Comparison of ENCODE assay signal across 26 cellular contexts in genomic region chr7:39463252-39463651, GRCh38.
DNase-seq lines count a peak whose midpoint lies in the region; ATAC-seq, FAIRE-seq and TF ChIP-seq lines count a peak whose summit lies in the region.
"Had no signal": no experiment of that assay in that cellular context is flagged by ENCODE, and none has a peak within 500 bp of the region (broad histone marks: within the 10 kb centered on the region; RNA-seq: fewer than 3 reads in every experiment).

No MANE protein-coding gene starts in this region.

- H3K4me3 Mint-ChIP-seq in Calu3 (ENCODE audit: low read depth, unreplicated experiment), result no peak overlapping the region
- no peak overlapping the region for H3K4me3 Mint-ChIP-seq in GM23338
- H3K4me3 Mint-ChIP-seq in endothelial cell (ENCODE audit: unreplicated experiment), result no peak overlapping the region
- no peak overlapping the region for H3K4me3 Mint-ChIP-seq in CD4-positive, alpha-beta T cell
- H3K4me3 Mint-ChIP-seq: CD14-positive monocyte; CD4-positive, CD25-positive, alpha-beta regulatory T cell; CD8-positive, alpha-beta T cell had no signal

- intact Hi-C loops in Calu3 (cut with micrococcal nuclease; ENCODE audit: unreplicated experiment) (no loop called here), mucosa of descending colon (cut with DNase I, micrococcal nuclease) (no loop called here)
- intact Hi-C loops in CD4-positive, alpha-beta T cell (cut with DNase I, micrococcal nuclease), result loop anchor here in 1 of 2 experiments (2.0 kb wide), 1 partner anchor 666 kb away; no protein-coding TSS in a partner anchor

- H3K36me3 ChIP-seq in GM23338 (ENCODE audit: insufficient read depth) (no peaks in the 10 kb centered on the region), mucosa of descending colon (ENCODE audit: low read depth) (no peaks in the 10 kb centered on the region)
- H3K36me3 ChIP-seq: BE2C, BLaER1 had no signal

- no peaks in the 10 kb centered on the region for H3K27me3 ChIP-seq in GM23338 (ENCODE audit: insufficient read depth)
- H3K27me3 ChIP-seq in CD4-positive, alpha-beta T cell (ENCODE audit: control insufficient read depth, insufficient read depth, low read length), result peaks cover 4% of the 10 kb centered on the region
- H3K27me3 ChIP-seq: BLaER1 had no signal

- H3K4me3 ChIP-seq in GM23338, result no peak overlapping the region
- no peak overlapping the region for H3K4me3 ChIP-seq in mucosa of descending colon
- H3K4me3 ChIP-seq: BLaER1, GM12878 had no signal

- no peak for TF ChIP-seq POLR2A in GM12891 (IDR thresholded peaks at IDR 0.05; ENCODE audit: low read depth, low read length)

- H2AFZ ChIP-seq in GM23338, result no peak overlapping the region

- H3K27me3 Mint-ChIP-seq in Calu3 (ENCODE audit: unreplicated experiment) (peaks cover 15% of the 10 kb centered on the region), GM23338 (ENCODE audit: insufficient read depth, low read depth, poor library complexity) (peaks cover 5% of the 10 kb centered on the region), endothelial cell (ENCODE audit: unreplicated experiment) (peaks cover 3% of the 10 kb centered on the region)
- H3K27me3 Mint-ChIP-seq in CD4-positive, alpha-beta T cell, result peaks cover 13% of the 10 kb centered on the region

- H3K9me3 ChIP-seq in mucosa of descending colon, result no peaks in the 10 kb centered on the region
- no peaks in the 10 kb centered on the region for H3K9me3 ChIP-seq in CD4-positive, alpha-beta T cell (ENCODE audit: control insufficient read depth, low read length)
- H3K9me3 ChIP-seq: BE2C, BLaER1, Caco-2 had no signal

- peaks cover 15% of the 10 kb centered on the region for H3K4me1 ChIP-seq in GM23338 (ENCODE audit: insufficient read depth)
- H3K4me1 ChIP-seq in mucosa of descending colon (ENCODE audit: low read depth), result peaks cover 11% of the 10 kb centered on the region
- H3K4me1 ChIP-seq: BE2C had no signal

- CTCF ChIA-PET in Calu3 (lab: Charles Lee), result no interaction called here
- CTCF ChIA-PET in CD4-positive, alpha-beta T cell (lab: Charles Lee), result no interaction called here

- H3K36me3 Mint-ChIP-seq in Calu3 (ENCODE audit: insufficient read depth, unreplicated experiment), result no peaks in the 10 kb centered on the region
- no peaks in the 10 kb centered on the region for H3K36me3 Mint-ChIP-seq in GM23338 (ENCODE audit: low read depth)
- no peaks in the 10 kb centered on the region for H3K36me3 Mint-ChIP-seq in endothelial cell (ENCODE audit: low read depth, unreplicated experiment)
- H3K36me3 Mint-ChIP-seq in CD4-positive, alpha-beta T cell (ENCODE audit: low read depth), result no peaks in the 10 kb centered on the region
- H3K36me3 Mint-ChIP-seq: CD14-positive monocyte; CD4-positive, CD25-positive, alpha-beta regulatory T cell; CD8-positive, alpha-beta T cell had no signal

- peaks cover 15% of the 10 kb centered on the region for H3K4me1 Mint-ChIP-seq in Calu3 (ENCODE audit: low read depth, unreplicated experiment)
- H3K4me1 Mint-ChIP-seq in GM23338, result peaks cover 45% of the 10 kb centered on the region
- H3K4me1 Mint-ChIP-seq in endothelial cell (ENCODE audit: unreplicated experiment), result peaks cover 7% of the 10 kb centered on the region
- peaks cover 7% of the 10 kb centered on the region for H3K4me1 Mint-ChIP-seq in CD4-positive, alpha-beta T cell (ENCODE audit: low read depth)

- TF ChIP-seq CTCF in Calu3 (IDR thresholded peaks at IDR 0.05; ENCODE audit: unreplicated experiment), result no peak
- no peak for TF ChIP-seq CTCF in GM23338 (conservative IDR thresholded peaks at IDR 0.05; ENCODE audit: low read depth in 2 of 2)
- TF ChIP-seq CTCF in endothelial cell (IDR thresholded peaks at IDR 0.05; ENCODE audit: unreplicated experiment), result no peak
- TF ChIP-seq CTCF in mucosa of descending colon (IDR thresholded peaks at IDR 0.05), result no peak
- TF ChIP-seq CTCF in CD4-positive, alpha-beta T cell (IDR thresholded peaks at IDR 0.05), result no peak

- H3K79me2 ChIP-seq in GM23338 (replicated peaks; ENCODE audit: insufficient read depth), result no peaks in the 10 kb centered on the region

- H3K9me3 Mint-ChIP-seq in Calu3 (ENCODE audit: low read depth, unreplicated experiment) (no peaks in the 10 kb centered on the region), GM23338 (no peaks in the 10 kb centered on the region), endothelial cell (ENCODE audit: unreplicated experiment) (no peaks in the 10 kb centered on the region)
- H3K9me3 Mint-ChIP-seq in CD4-positive, alpha-beta T cell, result no peaks in the 10 kb centered on the region
- H3K9me3 Mint-ChIP-seq: CD14-positive monocyte; CD4-positive, CD25-positive, alpha-beta regulatory T cell; CD8-positive, alpha-beta T cell had no signal

- no TSS peak for BruUV-seq in Calu3 (replicated peaks; lab: Mats Ljungman, UMichigan)

- no peak for FAIRE-seq in GM12891 (lab: Jason Lieb, UNC)
- FAIRE-seq in RCC 7860 (lab: Jason Lieb, UNC), result no peak
- FAIRE-seq: A204.1, GM12878 had no signal

- no peaks in the 10 kb centered on the region for H3F3A ChIP-seq in GM23338 (replicated peaks; ENCODE audit: low read depth)

- ATAC-seq in GM23338 (no peak), mucosa of descending colon (peak; percentile 61), HG03097 (IDR thresholded peaks at IDR 0.05; ENCODE audit: low FRiP score, unreplicated experiment) (no peak)
- ATAC-seq in CD4-positive, alpha-beta T cell (ENCODE audit: poor library complexity), result no peak
- ATAC-seq: CD8-positive, alpha-beta T cell; GM12878 had no signal

- H3K4me2 ChIP-seq in GM23338, result 0 out of 2 replicates have a peak overlapping the region, but pooled peaks have one; percentile 13
- H3K4me2 ChIP-seq: BLaER1 had no signal

- no peak overlapping the region for H3K27ac ChIP-seq in GM23338 (ENCODE audit: low read depth)
- no peak overlapping the region for H3K27ac ChIP-seq in CD4-positive, alpha-beta T cell (ENCODE audit: low read depth, low read length)
- H3K27ac ChIP-seq: BLaER1 had no signal

- POLR2A ChIA-PET in CD4-positive, alpha-beta T cell (lab: Charles Lee), result no interaction called here

- H3K27ac Mint-ChIP-seq in Calu3 (ENCODE audit: unreplicated experiment), result peak overlapping the region; percentile 7
- peak overlapping the region; percentile 45; the same call in 1 of the 2 replicates for H3K27ac Mint-ChIP-seq in GM23338
- peak overlapping the region; percentile 4 for H3K27ac Mint-ChIP-seq in endothelial cell (ENCODE audit: unreplicated experiment)
- H3K27ac Mint-ChIP-seq in CD4-positive, alpha-beta T cell, result no peak overlapping the region
- H3K27ac Mint-ChIP-seq: CD14-positive monocyte; CD4-positive, CD25-positive, alpha-beta regulatory T cell; CD8-positive, alpha-beta T cell had no signal

- no peak for DNase-seq in Calu3
- no peak for DNase-seq in GM23338 (ENCODE audit: low spot score)
- no peak for DNase-seq in endothelial cell (ENCODE audit: low spot score)
- peak in 1 of 3 donors; percentile 5 for DNase-seq in mucosa of descending colon
- DNase-seq in GM12891 (ENCODE audit: insufficient read length, low spot score), result no peak
- DNase-seq in CD4-positive, alpha-beta T cell, result no peak
- DNase-seq in RCC 7860 (ENCODE audit: low spot score), result no peak
- DNase-seq: 8988T; ACHN; BE2C; C1 segment of cervical spinal cord; Caco-2; CD4-positive, CD25-positive, alpha-beta regulatory T cell; CD8-positive, alpha-beta T cell; DMS 273 treated with DMSO at 0.1 percent for 48 hours; DMS153; DMS53; DMS79; DND-41; EL; GDM1 had no signal

- H3K9me2 ChIP-seq in GM23338 (ENCODE audit: insufficient read depth), result no peaks in the 10 kb centered on the region

- no peaks in the 10 kb centered on the region for H4K20me1 ChIP-seq in GM23338 (replicated peaks; ENCODE audit: insufficient read depth)
- H4K20me1 ChIP-seq: BLaER1 had no signal

TF ChIP-seq in GM23338, 12 proteins besides CTCF, POLR2A, EP300 and RAD21 (continues in another document):
- no peak for TF ChIP-seq ZNF114 (CRISPR knock-in tag; IDR thresholded peaks at IDR 0.05)
- TF ChIP-seq JUNB (IDR thresholded peaks at IDR 0.05; ENCODE audit: unreplicated experiment), result no peak
- TF ChIP-seq POLR2AphosphoS5 (IDR thresholded peaks at IDR 0.05; ENCODE audit: low read depth), result no peak
- no peak for TF ChIP-seq EZH2phosphoT487 (IDR thresholded peaks at IDR 0.05; ENCODE audit: unreplicated experiment)
- TF ChIP-seq, protein P1, sequence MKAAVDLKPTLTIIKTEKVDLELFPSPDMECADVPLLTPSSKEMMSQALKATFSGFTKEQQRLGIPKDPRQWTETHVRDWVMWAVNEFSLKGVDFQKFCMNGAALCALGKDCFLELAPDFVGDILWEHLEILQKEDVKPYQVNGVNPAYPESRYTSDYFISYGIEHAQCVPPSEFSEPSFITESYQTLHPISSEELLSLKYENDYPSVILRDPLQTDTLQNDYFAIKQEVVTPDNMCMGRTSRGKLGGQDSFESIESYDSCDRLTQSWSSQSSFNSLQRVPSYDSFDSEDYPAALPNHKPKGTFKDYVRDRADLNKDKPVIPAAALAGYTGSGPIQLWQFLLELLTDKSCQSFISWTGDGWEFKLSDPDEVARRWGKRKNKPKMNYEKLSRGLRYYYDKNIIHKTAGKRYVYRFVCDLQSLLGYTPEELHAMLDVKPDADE (IDR thresholded peaks at IDR 0.05), result no peak

TF ChIP-seq in GM12891, 5 proteins besides CTCF, POLR2A, EP300 and RAD21:
- TF ChIP-seq POLR2AphosphoS5 (IDR thresholded peaks at IDR 0.05; ENCODE audit: low read depth, low read length) (no peak), POU2F2 (IDR thresholded peaks at IDR 0.05; ENCODE audit: low read depth, low read length) (no peak), TAF1 (IDR thresholded peaks at IDR 0.05; ENCODE audit: low read depth, low read length) (no peak), SPI1 (IDR thresholded peaks at IDR 0.05; ENCODE audit: low read depth, low read length) (no peak), PAX5 (IDR thresholded peaks at IDR 0.05; ENCODE audit: insufficient read depth, low read length, severe bottlenecking) (no peak)
